Comparison of ENCODE assay signal across 1 cellular context in the genomic region with DNA sequence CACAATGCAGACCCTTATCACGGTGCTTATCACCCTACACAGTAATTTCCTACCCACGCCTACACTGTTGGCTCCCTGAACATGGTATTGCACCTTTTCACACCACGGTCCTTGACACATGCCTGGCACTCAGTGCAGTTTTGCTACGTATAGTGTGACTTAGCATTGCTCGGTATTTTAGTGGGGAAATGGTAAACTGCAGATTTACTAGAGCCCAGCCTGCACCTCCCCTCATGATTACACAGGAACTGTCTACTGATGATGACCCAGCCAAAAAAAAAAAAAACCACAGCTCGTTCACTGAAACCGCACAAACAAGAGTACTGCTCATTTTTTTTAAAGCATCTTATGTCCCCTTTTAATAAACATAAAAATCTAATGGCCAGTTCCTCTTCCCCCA.
TF ChIP-seq lines count a peak whose summit lies in the region.

No MANE protein-coding gene starts in this region.

TF ChIP-seq in HepG2, 621 proteins besides CTCF, POLR2A, EP300 and RAD21 (continued from another document):
- TF ChIP-seq, protein P1, sequence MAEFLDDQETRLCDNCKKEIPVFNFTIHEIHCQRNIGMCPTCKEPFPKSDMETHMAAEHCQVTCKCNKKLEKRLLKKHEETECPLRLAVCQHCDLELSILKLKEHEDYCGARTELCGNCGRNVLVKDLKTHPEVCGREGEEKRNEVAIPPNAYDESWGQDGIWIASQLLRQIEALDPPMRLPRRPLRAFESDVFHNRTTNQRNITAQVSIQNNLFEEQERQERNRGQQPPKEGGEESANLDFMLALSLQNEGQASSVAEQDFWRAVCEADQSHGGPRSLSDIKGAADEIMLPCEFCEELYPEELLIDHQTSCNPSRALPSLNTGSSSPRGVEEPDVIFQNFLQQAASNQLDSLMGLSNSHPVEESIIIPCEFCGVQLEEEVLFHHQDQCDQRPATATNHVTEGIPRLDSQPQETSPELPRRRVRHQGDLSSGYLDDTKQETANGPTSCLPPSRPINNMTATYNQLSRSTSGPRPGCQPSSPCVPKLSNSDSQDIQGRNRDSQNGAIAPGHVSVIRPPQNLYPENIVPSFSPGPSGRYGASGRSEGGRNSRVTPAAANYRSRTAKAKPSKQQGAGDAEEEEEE (CRISPR knock-in tag; IDR thresholded peaks at IDR 0.05; ENCODE audit: borderline replicate concordance), result no peak
- no peak for TF ChIP-seq ZNF7 (CRISPR knock-in tag; IDR thresholded peaks at IDR 0.05)
- TF ChIP-seq HHEX (CRISPR knock-in tag; IDR thresholded peaks at IDR 0.05), result no peak
- TF ChIP-seq, protein P2, sequence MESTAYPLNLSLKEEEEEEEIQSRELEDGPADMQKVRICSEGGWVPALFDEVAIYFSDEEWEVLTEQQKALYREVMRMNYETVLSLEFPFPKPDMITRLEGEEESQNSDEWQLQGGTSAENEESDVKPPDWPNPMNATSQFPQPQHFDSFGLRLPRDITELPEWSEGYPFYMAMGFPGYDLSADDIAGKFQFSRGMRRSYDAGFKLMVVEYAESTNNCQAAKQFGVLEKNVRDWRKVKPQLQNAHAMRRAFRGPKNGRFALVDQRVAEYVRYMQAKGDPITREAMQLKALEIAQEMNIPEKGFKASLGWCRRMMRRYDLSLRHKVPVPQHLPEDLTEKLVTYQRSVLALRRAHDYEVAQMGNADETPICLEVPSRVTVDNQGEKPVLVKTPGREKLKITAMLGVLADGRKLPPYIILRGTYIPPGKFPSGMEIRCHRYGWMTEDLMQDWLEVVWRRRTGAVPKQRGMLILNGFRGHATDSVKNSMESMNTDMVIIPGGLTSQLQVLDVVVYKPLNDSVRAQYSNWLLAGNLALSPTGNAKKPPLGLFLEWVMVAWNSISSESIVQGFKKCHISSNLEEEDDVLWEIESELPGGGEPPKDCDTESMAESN (CRISPR knock-in tag; conservative IDR thresholded peaks at IDR 0.05), result no peak
- TF ChIP-seq, protein P3, sequence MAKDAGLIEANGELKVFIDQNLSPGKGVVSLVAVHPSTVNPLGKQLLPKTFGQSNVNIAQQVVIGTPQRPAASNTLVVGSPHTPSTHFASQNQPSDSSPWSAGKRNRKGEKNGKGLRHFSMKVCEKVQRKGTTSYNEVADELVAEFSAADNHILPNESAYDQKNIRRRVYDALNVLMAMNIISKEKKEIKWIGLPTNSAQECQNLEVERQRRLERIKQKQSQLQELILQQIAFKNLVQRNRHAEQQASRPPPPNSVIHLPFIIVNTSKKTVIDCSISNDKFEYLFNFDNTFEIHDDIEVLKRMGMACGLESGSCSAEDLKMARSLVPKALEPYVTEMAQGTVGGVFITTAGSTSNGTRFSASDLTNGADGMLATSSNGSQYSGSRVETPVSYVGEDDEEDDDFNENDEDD (CRISPR knock-in tag; IDR thresholded peaks at IDR 0.05; ENCODE audit: borderline replicate concordance), result no peak
- no peak for TF ChIP-seq TERF1 (CRISPR knock-in tag; IDR thresholded peaks at IDR 0.05)
- no peak for TF ChIP-seq ZBTB1 (CRISPR knock-in tag; IDR thresholded peaks at IDR 0.05; ENCODE audit: borderline replicate concordance)
- no peak for TF ChIP-seq SCMH1 (CRISPR knock-in tag; IDR thresholded peaks at IDR 0.05; ENCODE audit: borderline replicate concordance)
- no peak for TF ChIP-seq ZNF34 (CRISPR knock-in tag; IDR thresholded peaks at IDR 0.05; ENCODE audit: borderline replicate concordance)
- TF ChIP-seq, protein P4, sequence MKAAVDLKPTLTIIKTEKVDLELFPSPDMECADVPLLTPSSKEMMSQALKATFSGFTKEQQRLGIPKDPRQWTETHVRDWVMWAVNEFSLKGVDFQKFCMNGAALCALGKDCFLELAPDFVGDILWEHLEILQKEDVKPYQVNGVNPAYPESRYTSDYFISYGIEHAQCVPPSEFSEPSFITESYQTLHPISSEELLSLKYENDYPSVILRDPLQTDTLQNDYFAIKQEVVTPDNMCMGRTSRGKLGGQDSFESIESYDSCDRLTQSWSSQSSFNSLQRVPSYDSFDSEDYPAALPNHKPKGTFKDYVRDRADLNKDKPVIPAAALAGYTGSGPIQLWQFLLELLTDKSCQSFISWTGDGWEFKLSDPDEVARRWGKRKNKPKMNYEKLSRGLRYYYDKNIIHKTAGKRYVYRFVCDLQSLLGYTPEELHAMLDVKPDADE (CRISPR knock-in tag; IDR thresholded peaks at IDR 0.05), result no peak
- TF ChIP-seq, protein P5, sequence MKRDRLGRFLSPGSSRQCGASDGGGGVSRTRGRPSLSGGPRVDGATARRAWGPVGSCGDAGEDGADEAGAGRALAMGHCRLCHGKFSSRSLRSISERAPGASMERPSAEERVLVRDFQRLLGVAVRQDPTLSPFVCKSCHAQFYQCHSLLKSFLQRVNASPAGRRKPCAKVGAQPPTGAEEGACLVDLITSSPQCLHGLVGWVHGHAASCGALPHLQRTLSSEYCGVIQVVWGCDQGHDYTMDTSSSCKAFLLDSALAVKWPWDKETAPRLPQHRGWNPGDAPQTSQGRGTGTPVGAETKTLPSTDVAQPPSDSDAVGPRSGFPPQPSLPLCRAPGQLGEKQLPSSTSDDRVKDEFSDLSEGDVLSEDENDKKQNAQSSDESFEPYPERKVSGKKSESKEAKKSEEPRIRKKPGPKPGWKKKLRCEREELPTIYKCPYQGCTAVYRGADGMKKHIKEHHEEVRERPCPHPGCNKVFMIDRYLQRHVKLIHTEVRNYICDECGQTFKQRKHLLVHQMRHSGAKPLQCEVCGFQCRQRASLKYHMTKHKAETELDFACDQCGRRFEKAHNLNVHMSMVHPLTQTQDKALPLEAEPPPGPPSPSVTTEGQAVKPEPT (CRISPR knock-in tag; IDR thresholded peaks at IDR 0.05; ENCODE audit: low read depth), result no peak
